Comparison of ENCODE assay signal across 1 cellular context in genomic region chr1:236774926-236775325, GRCh38.
TF ChIP-seq lines count a peak whose summit lies in the region.

No MANE protein-coding gene starts in this region.

TF ChIP-seq in GM23338, 12 proteins besides CTCF, POLR2A, EP300 and RAD21 (continued from another document):
- TF ChIP-seq EZH2 (IDR thresholded peaks at IDR 0.05; ENCODE audit: low read depth, unreplicated experiment) (no peak), STAT1 (IDR thresholded peaks at IDR 0.05; ENCODE audit: unreplicated experiment) (no peak), ZNF114 (CRISPR knock-in tag; IDR thresholded peaks at IDR 0.05) (no peak), REST (IDR thresholded peaks at IDR 0.05; ENCODE audit: unreplicated experiment) (no peak), ZNF331 (CRISPR knock-in tag; IDR thresholded peaks at IDR 0.05; ENCODE audit: low read depth) (no peak), CREB1 (CRISPR knock-in tag; IDR thresholded peaks at IDR 0.05; ENCODE audit: low read depth) (no peak), NANOG (IDR thresholded peaks at IDR 0.05; ENCODE audit: borderline replicate concordance) (no peak)
